Comparison of ENCODE assay signal across 18 cellular contexts in genomic region chr17:30570596-30571265, GRCh38.
A peak's percentile ranks its signal among the peaks of the same experiment; 100 is the strongest.
DNase-seq lines count a peak whose midpoint lies in the region; ATAC-seq and TF ChIP-seq lines count a peak whose summit lies in the region.
"Had no signal": no experiment of that assay in that cellular context is flagged by ENCODE, and none has a peak within 500 bp of the region (broad histone marks: within the 10 kb centered on the region; RNA-seq: fewer than 3 reads in every experiment).

No MANE protein-coding gene starts in this region.

- no peaks in the 10 kb centered on the region for H3K27me3 ChIP-seq in Loucy (ENCODE audit: insufficient read depth, low read length, poor library complexity, severe bottlenecking)
- H3K27me3 ChIP-seq in upper lobe of right lung: no peaks in the 10 kb centered on the region
- H3K27me3 ChIP-seq: BE2C had no signal

- H3K4me2 ChIP-seq in Loucy (ENCODE audit: low read depth, low read length, poor library complexity, severe bottlenecking): peak overlapping the region; percentile 44
- H3K4me2 ChIP-seq: GM23338, KMS-11, PC-9 had no signal

- peak; percentile 14 for DNase-seq in activated CD4-positive, CD25-positive, alpha-beta regulatory T cell treated with anti-CD3 and anti-CD28 coated beads, Interleukin-2, amount 50 U/mL, for 72 hours
- DNase-seq in activated CD4-positive, CD25-positive, alpha-beta regulatory T cell (lab: John Stamatoyannopoulos, UW): no peak
- DNase-seq in left lobe of liver (ENCODE audit: low spot score) (peak; percentile 27), upper lobe of right lung (peak; percentile 38), DMS53 treated with DMSO at 0.1 percent for 48 hours (lab: John Stamatoyannopoulos, UW; ENCODE audit: unreplicated experiment) (no peak), SKM-1 (lab: John Stamatoyannopoulos, UW; ENCODE audit: unreplicated experiment) (no peak), cortex of kidney (lab: John Stamatoyannopoulos, UW) (no peak)
- DNase-seq: BE2C, GF-D8, NCI-H1092 treated with DMSO at 0.1 percent for 48 hours, NCI-H2081 treated with DMSO at 0.1 percent for 48 hours, NCI-H510A, NCI-H774, PC-9 had no signal

- intact Hi-C loops in upper lobe of right lung (cut with DNase I): no loop called here

- H3K4me1 ChIP-seq in Loucy (ENCODE audit: insufficient read depth, low read length, poor library complexity, severe bottlenecking) (peaks cover 7% of the 10 kb centered on the region), upper lobe of right lung (no peaks in the 10 kb centered on the region)
- H3K4me1 ChIP-seq: BE2C had no signal

- no peaks in the 10 kb centered on the region for H4K20me1 ChIP-seq in Loucy (ENCODE audit: insufficient read depth, low read length, poor library complexity, severe bottlenecking)

- H3F3A ChIP-seq in Loucy (ENCODE audit: low read depth): no peaks in the 10 kb centered on the region

- H3K9me3 ChIP-seq in Loucy (ENCODE audit: insufficient read depth, low read depth, low read length) (no peaks in the 10 kb centered on the region), upper lobe of right lung (no peaks in the 10 kb centered on the region)
- H3K9me3 ChIP-seq: BE2C had no signal

- H3K9ac ChIP-seq in Loucy (ENCODE audit: low read depth, low read length, poor library complexity, severe bottlenecking): peak overlapping the region; percentile 35
- H3K9ac ChIP-seq: KMS-11 had no signal

- H3K79me2 ChIP-seq in Loucy (ENCODE audit: insufficient read depth, low read length): no peaks in the 10 kb centered on the region

- H3K4me3 ChIP-seq in Loucy (ENCODE audit: low read length, poor library complexity, severe bottlenecking) (no peak overlapping the region), upper lobe of right lung (no peak overlapping the region)
- H3K4me3 ChIP-seq: GM23338, PC-9 had no signal

- no peaks in the 10 kb centered on the region for H3K9me2 ChIP-seq in Loucy (replicated peaks; ENCODE audit: low read depth, low read length)

- no peak for TF ChIP-seq CTCF in Loucy (conservative IDR thresholded peaks at IDR 0.05; ENCODE audit: low read length)
- TF ChIP-seq CTCF in upper lobe of right lung (IDR thresholded peaks at IDR 0.05): no peak

- peak overlapping the region; percentile 66; the same call in 1 of the 2 replicates for H2AFZ ChIP-seq in Loucy (ENCODE audit: low read length)
- H2AFZ ChIP-seq: GM23338, PC-9 had no signal

- H3K36me3 ChIP-seq in Loucy (ENCODE audit: insufficient read depth, low read length) (no peaks in the 10 kb centered on the region), upper lobe of right lung (no peaks in the 10 kb centered on the region)
- H3K36me3 ChIP-seq: BE2C had no signal

- no peak for ATAC-seq in left lobe of liver
- ATAC-seq in upper lobe of right lung: no peak
- ATAC-seq: GM23338 had no signal

- H3K27ac ChIP-seq in upper lobe of right lung: no peak overlapping the region
- H3K27ac ChIP-seq: 22Rv1, KMS-11, PC-9 had no signal

Comparison
In these comparisons a context has a peak if more than half of its experiments do, and no peak if none do; other contexts are left out.
1. DNase-seq: peak in activated CD4-positive, CD25-positive, alpha-beta regulatory T cell treated with anti-CD3 and anti-CD28 coated beads, Interleukin-2, amount 50 U/mL, for 72 hours (single experiment), left lobe of liver (single experiment) and upper lobe of right lung (single experiment); none in activated CD4-positive, CD25-positive, alpha-beta regulatory T cell (0 of 4), DMS53 treated with DMSO at 0.1 percent for 48 hours (single experiment), SKM-1 (single experiment) and cortex of kidney (single experiment).